In genomic region chr5:106876665-106877194, GRCh38 we compare ENCODE assay signal across 16 cellular contexts.
DNase-seq lines count a peak whose midpoint lies in the region; ATAC-seq lines count a peak whose summit lies in the region.
"Had no signal": no experiment of that assay in that cellular context is flagged by ENCODE, and none has a peak within 500 bp of the region (broad histone marks: within the 10 kb centered on the region; RNA-seq: fewer than 3 reads in every experiment).

No MANE protein-coding gene starts in this region.

- in situ Hi-C loops in KBM-7 (cut with MboI; ENCODE audit: low pct_unique_long_range_greater_than_20kb, low sequenced_read_pairs), result no loop called here

- ATAC-seq in HG03097 (IDR thresholded peaks at IDR 0.05; ENCODE audit: low FRiP score, unreplicated experiment) (no peak), GM19324 (IDR thresholded peaks at IDR 0.05; ENCODE audit: low FRiP score, unreplicated experiment) (no peak), GM18870 (IDR thresholded peaks at IDR 0.05; ENCODE audit: unreplicated experiment) (no peak)
- no peak for ATAC-seq in stimulated activated naive CD8-positive, alpha-beta T cell treated with anti-CD3 and anti-CD28 coated beads, Interleukin-15, Interleukin-2, amounts not matched to agents 100 U/mL and 50 U/mL, for 24 hours
- ATAC-seq: activated CD8-positive, alpha-beta memory T cell treated with anti-CD3 and anti-CD28 coated beads, Interleukin-2, amount 10 ng/mL, durations not matched to agents 7 days and 5 days had no signal

- peak; percentile 23 for DNase-seq in Daoy (ENCODE audit: low read depth)
- DNase-seq in KBM-7, result peak; percentile 35
- DNase-seq in RPMI8226, result peak; percentile 20
- peak; percentile 35 for DNase-seq in iPS DF 19.7 (ENCODE audit: low read depth, low spot score)
- DNase-seq in stimulated activated naive CD8-positive, alpha-beta T cell treated with anti-CD3 and anti-CD28 coated beads, Interleukin-15, Interleukin-2, amounts not matched to agents 100 U/mL and 50 U/mL, for 24 hours, result no peak
- DNase-seq: activated B cell treated with CpG ODN at 0.5 μM for 24 hours; activated CD8-positive, alpha-beta memory T cell treated with anti-CD3 and anti-CD28 coated beads, Interleukin-2, amount 10 ng/mL, durations not matched to agents 7 days and 5 days; activated gamma-delta T cell treated with Interleukin-2 at 50 U/mL for 16 hours; AML-193; NCI-H510A; sigmoid colon; stimulated activated CD4-positive, alpha-beta T cell treated with anti-CD3 and anti-CD28 coated beads, Interleukin-2, amount 100 ng/mL, for 48 hours; SW 1271 had no signal
